In genomic region chr16:28865722-28866453, GRCh38 we compare ENCODE assay signal across 1 cellular context.
TF ChIP-seq lines count a peak whose summit lies in the region.

No MANE protein-coding gene starts in this region.

TF ChIP-seq in HepG2, 621 proteins besides CTCF, POLR2A, EP300 and RAD21 (continued from another document and continues in another):
- TF ChIP-seq ZFP91 (CRISPR knock-in tag; IDR thresholded peaks at IDR 0.05; ENCODE audit: borderline replicate concordance) (peak; percentile 68; the same call in 1 of the 2 replicates), ZBTB34 (CRISPR knock-in tag; IDR thresholded peaks at IDR 0.05) (no peak), FOXK2 (IDR thresholded peaks at IDR 0.05) (no peak), HNF4G (IDR thresholded peaks at IDR 0.05; ENCODE audit: borderline replicate concordance, low read depth, low read length) (peak; percentile 78; the same call in 1 of the 2 replicates), HNF4G (CRISPR knock-in tag; IDR thresholded peaks at IDR 0.05; ENCODE audit: borderline replicate concordance, low read depth) (no peak), KDM4B (CRISPR knock-in tag; IDR thresholded peaks at IDR 0.05) (no peak), SALL2 (CRISPR knock-in tag; IDR thresholded peaks at IDR 0.05) (no peak), POGK (CRISPR knock-in tag; conservative IDR thresholded peaks at IDR 0.05) (0 out of 2 replicates have a peak, but pooled peaks have one; percentile 61), LRRFIP1 (CRISPR knock-in tag; conservative IDR thresholded peaks at IDR 0.05) (no peak), ELF4 (CRISPR knock-in tag; IDR thresholded peaks at IDR 0.05; ENCODE audit: borderline replicate concordance) (no peak), ZNF570 (CRISPR knock-in tag; IDR thresholded peaks at IDR 0.05; ENCODE audit: borderline replicate concordance) (no peak), ZNF513 (CRISPR knock-in tag; conservative IDR thresholded peaks at IDR 0.05) (no peak), HNRNPH1 (optimal IDR thresholded peaks at IDR 0.05; ENCODE audit: low read depth, low read length) (no peak), ZNF577 (CRISPR knock-in tag; IDR thresholded peaks at IDR 0.05; ENCODE audit: borderline replicate concordance, low read depth) (no peak), KDM5A (IDR thresholded peaks at IDR 0.05; ENCODE audit: borderline replicate concordance, low read length) (no peak), ZBTB43 (CRISPR knock-in tag; conservative IDR thresholded peaks at IDR 0.05) (no peak), ZNF138 (CRISPR knock-in tag; IDR thresholded peaks at IDR 0.05; ENCODE audit: low read depth) (no peak), ZNF329 (CRISPR knock-in tag; IDR thresholded peaks at IDR 0.05; ENCODE audit: low read depth) (no peak), EED (CRISPR knock-in tag; IDR thresholded peaks at IDR 0.05) (no peak), MBD4 (IDR thresholded peaks at IDR 0.05; ENCODE audit: borderline replicate concordance, low read length) (no peak), ZNF691 (CRISPR knock-in tag; IDR thresholded peaks at IDR 0.05; ENCODE audit: borderline replicate concordance, low read depth) (no peak), ATF5 (CRISPR knock-in tag; IDR thresholded peaks at IDR 0.05; ENCODE audit: low read depth) (no peak), ZNF101 (CRISPR knock-in tag; IDR thresholded peaks at IDR 0.05; ENCODE audit: borderline replicate concordance, low read depth) (no peak), FOSL2 (CRISPR knock-in tag; IDR thresholded peaks at IDR 0.05) (no peak; the same call in 1 of the 2 replicates), ZNF615 (CRISPR knock-in tag; IDR thresholded peaks at IDR 0.05; ENCODE audit: borderline replicate concordance) (no peak), GRHL1 (CRISPR knock-in tag; conservative IDR thresholded peaks at IDR 0.05) (no peak), ZNF264 (CRISPR knock-in tag; IDR thresholded peaks at IDR 0.05) (no peak), HCFC1 (IDR thresholded peaks at IDR 0.05; ENCODE audit: low read depth, low read length) (no peak), U2AF2 (IDR thresholded peaks at IDR 0.05; ENCODE audit: low read depth, low read length) (no peak), ZBTB8A (CRISPR knock-in tag; IDR thresholded peaks at IDR 0.05; ENCODE audit: borderline replicate concordance, low read depth) (no peak), GABPA (IDR thresholded peaks at IDR 0.05; ENCODE audit: low read depth, low read length) (no peak), GABPA (CRISPR knock-in tag; IDR thresholded peaks at IDR 0.05; ENCODE audit: low read depth) (peak; percentile 58; the same call in 1 of the 2 replicates), NONO (IDR thresholded peaks at IDR 0.05) (no peak), NONO (CRISPR knock-in tag; conservative IDR thresholded peaks at IDR 0.05) (peak; percentile 60), MAF1 (CRISPR knock-in tag; IDR thresholded peaks at IDR 0.05; ENCODE audit: borderline replicate concordance) (no peak), SMYD3 (CRISPR knock-in tag; IDR thresholded peaks at IDR 0.05) (no peak), ZHX2 (IDR thresholded peaks at IDR 0.05; ENCODE audit: low read depth) (no peak), ZHX2 (CRISPR knock-in tag; IDR thresholded peaks at IDR 0.05; ENCODE audit: borderline replicate concordance) (no peak), ZSCAN9 (CRISPR knock-in tag; IDR thresholded peaks at IDR 0.05; ENCODE audit: borderline replicate concordance) (no peak)
